8 cellular contexts compared by ENCODE assay signal in genomic region chr4:48909697-48910096, GRCh38. TPM values are rescaled to one million over a fixed set of nuclear protein-coding genes. Genes with fewer than 3 reads are reported as not detected.
A peak's percentile ranks its signal among the peaks of the same experiment; 100 is the strongest.
DNase-seq lines count a peak whose midpoint lies in the region; ATAC-seq and TF ChIP-seq lines count a peak whose summit lies in the region.

No MANE protein-coding gene starts in this region.

- H3K27me3 ChIP-seq in right cardiac atrium (ENCODE audit: control insufficient read depth, insufficient read depth) (no peaks in the 10 kb centered on the region), stomach (no peaks in the 10 kb centered on the region), testis (no peaks in the 10 kb centered on the region)

- no peak for TF ChIP-seq POLR2A in stomach (IDR thresholded peaks at IDR 0.05)
- TF ChIP-seq POLR2A in testis (IDR thresholded peaks at IDR 0.05): no peak

- TF ChIP-seq CTCF in stomach (IDR thresholded peaks at IDR 0.05): no peak
- TF ChIP-seq CTCF in testis (IDR thresholded peaks at IDR 0.05): no peak

- ATAC-seq in right cardiac atrium (peak; percentile 59 to 68), left ventricle myocardium superior (no peak)

- intact Hi-C loops in right cardiac atrium (cut with DNase I): no loop called here
- intact Hi-C loops in left ventricle myocardium superior (cut with micrococcal nuclease): no loop called here
- intact Hi-C loops in stomach (cut with DNase I; ENCODE audit: low total_unique reads): no loop called here
- intact Hi-C loops in testis (cut with DNase I; ENCODE audit: low total_unique reads): no loop called here

- 84% methylated on average over 3 of the region's 3 CpGs for WGBS in right cardiac atrium
- 59 to 76% (median 66%) methylated on average over 3 of the region's 3 CpGs for WGBS in stomach, 5 donors
- 79 to 90% methylated on average over 3 of the region's 3 CpGs for WGBS in testis, 2 donors

- H3K36me3 ChIP-seq in stomach: no peaks in the 10 kb centered on the region
- H3K36me3 ChIP-seq in testis (ENCODE audit: low read depth, missing control alignments): no peaks in the 10 kb centered on the region

- DNase-seq in right cardiac atrium: no peak
- no peak for DNase-seq in left ventricle myocardium superior
- peak; percentile 72 for DNase-seq in activated CD8-positive, alpha-beta memory T cell treated with anti-CD3 and anti-CD28 coated beads, Interleukin-2, amount 50 U/mL, for 48 hours
- DNase-seq in hepatic stellate cell (ENCODE audit: low spot score): peak; percentile 84
- DNase-seq in stomach: peak; percentile 55
- no peak for DNase-seq in testis
- no peak for DNase-seq in HuH-7.5 (ENCODE audit: low spot score)
- DNase-seq in NCI-H510A treated with DMSO at 0.1 percent for 48 hours (lab: John Stamatoyannopoulos, UW): no peak

- no peak for TF ChIP-seq EP300 in stomach (IDR thresholded peaks at IDR 0.05)

- H3K9me3 ChIP-seq in right cardiac atrium (ENCODE audit: control insufficient read depth, low read length): no peaks in the 10 kb centered on the region
- H3K9me3 ChIP-seq in stomach: no peaks in the 10 kb centered on the region
- H3K9me3 ChIP-seq in testis: no peaks in the 10 kb centered on the region

- H3K27ac ChIP-seq in right cardiac atrium (ENCODE audit: low read length) (no peak overlapping the region), stomach (peak overlapping the region in 3 of 5 donors; percentile 35 to 59 (median 40)), testis (no peak overlapping the region)

- no peak overlapping the region for H3K4me3 ChIP-seq in right cardiac atrium (ENCODE audit: low read length)
- no peak overlapping the region for H3K4me3 ChIP-seq in stomach
- no peak overlapping the region for H3K4me3 ChIP-seq in testis

- H3K4me1 ChIP-seq in right cardiac atrium (ENCODE audit: control insufficient read depth, insufficient read depth, low read length): no peaks in the 10 kb centered on the region
- peaks cover 4 to 28% (median 21%) of the 10 kb centered on the region in 4 donors for H3K4me1 ChIP-seq in stomach
- H3K4me1 ChIP-seq in testis: peaks cover 6% of the 10 kb centered on the region

RNA-seq across cellular contexts. Expression of gene OCIAD2, which starts 3.1 kb away (rescaled TPM):
- total RNA-seq in right cardiac atrium (10 to 100 TPM; 12.5 to 20.8 (median 15.7) TPM), left ventricle myocardium superior (18.3 TPM), stomach (100 to 1,000 TPM in 1 of 5 donors, 10 to 100 TPM in 2, 1 to 10 TPM in 2; 1.7 to 371 (median 29.2) TPM), testis (10 to 100 TPM; 12.9 to 15.9 TPM)
- polyA plus RNA-seq in right cardiac atrium (21.4 TPM), stomach (10 to 100 TPM; 55.6 to 80.8 (median 72.7) TPM), testis (ENCODE audit: insufficient read depth, low read depth, low replicate concordance) (26.5 TPM)

Comparison
In these comparisons a context has a peak if more than half of its experiments do, and no peak if none do; other contexts are left out.
1. DNase-seq: peak in activated CD8-positive, alpha-beta memory T cell treated with anti-CD3 and anti-CD28 coated beads, Interleukin-2, amount 50 U/mL, for 48 hours (single experiment), hepatic stellate cell (single experiment) and stomach (single experiment); none in right cardiac atrium (0 of 3), left ventricle myocardium superior (single experiment), testis (single experiment), HuH-7.5 (single experiment) and NCI-H510A treated with DMSO at 0.1 percent for 48 hours (single experiment).
2. H3K27ac ChIP-seq: peak in stomach (3 of 5); none in right cardiac atrium (single experiment) and testis (0 of 2).